Comparison of ENCODE assay signal across 8 cellular contexts in genomic region chr1:156805766-156806511, GRCh38. TPM values are rescaled to one million over a fixed set of nuclear protein-coding genes. Genes with fewer than 3 reads are reported as not detected.
A peak's percentile ranks its signal among the peaks of the same experiment; 100 is the strongest.
DNase-seq lines count a peak whose midpoint lies in the region; ATAC-seq and TF ChIP-seq lines count a peak whose summit lies in the region.
"Had no signal": no experiment of that assay in that cellular context is flagged by ENCODE, and none has a peak within 500 bp of the region (broad histone marks: within the 10 kb centered on the region; RNA-seq: fewer than 3 reads in every experiment).

No MANE protein-coding gene starts in this region.

- H2AFZ ChIP-seq in hepatocyte: no peak overlapping the region

- DNase-seq in AG10803 (ENCODE audit: low read depth) (peak; percentile 96), RPMI7951 (ENCODE audit: low read depth) (peak; percentile 36), hepatocyte (ENCODE audit: low spot score) (peak; percentile 63), pons (ENCODE audit: low spot score) (no peak)
- DNase-seq in stimulated activated CD4-positive, alpha-beta T cell treated with anti-CD3 and anti-CD28 coated beads, Interleukin-2, amount 100 ng/mL, for 48 hours: no peak
- DNase-seq: cerebellar nuclear complex, pancreas had no signal

- peak overlapping the region; percentile 37 for H3K27ac ChIP-seq in hepatocyte
- H3K27ac ChIP-seq: pancreas had no signal

- H3K27me3 ChIP-seq in hepatocyte: no peaks in the 10 kb centered on the region
- H3K27me3 ChIP-seq: pancreas had no signal

- H3K9me3 ChIP-seq in hepatocyte (ENCODE audit: low read depth): no peaks in the 10 kb centered on the region
- H3K9me3 ChIP-seq: pancreas had no signal

- H3K79me2 ChIP-seq in hepatocyte: no peaks in the 10 kb centered on the region

- H3K9me2 ChIP-seq in hepatocyte (replicated peaks; ENCODE audit: insufficient read depth): no peaks in the 10 kb centered on the region

- no peak overlapping the region for H3K4me3 ChIP-seq in AG10803 (ENCODE audit: low read length)
- no peak overlapping the region for H3K4me3 ChIP-seq in hepatocyte
- H3K4me3 ChIP-seq: pancreas had no signal

- no peaks in the 10 kb centered on the region for H4K20me1 ChIP-seq in hepatocyte (ENCODE audit: insufficient read depth, poor library complexity, severe bottlenecking)

- no peak for ATAC-seq in GM18870 (IDR thresholded peaks at IDR 0.05; ENCODE audit: unreplicated experiment)

- WGBS in hepatocyte (ENCODE audit: low lambda C conversion rate, missing lambda C conversion rate): 81% methylated on average over 3 of the region's 3 CpGs

- no peak overlapping the region for H3K4me2 ChIP-seq in hepatocyte

- peaks cover 12% of the 10 kb centered on the region for H3K4me1 ChIP-seq in hepatocyte (ENCODE audit: insufficient read depth)
- H3K4me1 ChIP-seq: pancreas had no signal

- TF ChIP-seq CTCF in AG10803 (conservative IDR thresholded peaks at IDR 0.05; ENCODE audit: low read length): 0 out of 2 replicates have a peak, but pooled peaks have one; percentile 3
- no peak for TF ChIP-seq CTCF in hepatocyte (IDR thresholded peaks at IDR 0.05; ENCODE audit: poor library complexity)

- H3K36me3 ChIP-seq in hepatocyte (replicated peaks; ENCODE audit: insufficient read depth, low read depth): no peaks in the 10 kb centered on the region

RNA-seq across cellular contexts. Expression of gene SH2D2A, which starts 10.7 kb away (rescaled TPM):
- 0.48 TPM in 1 of 2 replicates, not detected in the other for total RNA-seq in RPMI7951 (2014; rRNA removed; shearing (Covaris generic))
- 0.60 and 2.6 TPM in 2 replicates for total RNA-seq in hepatocyte
- polyA plus RNA-seq in hepatocyte: 0.18 TPM in 1 of 2 replicates, not detected in the other

RNA-seq across cellular contexts. Expression of gene PRCC, which starts 38.6 kb away (rescaled TPM):
- 18.1 and 25.0 TPM in 2 replicates for total RNA-seq in RPMI7951 (2014; rRNA removed; shearing (Covaris generic))
- 35.9 and 45.0 TPM in 2 replicates for total RNA-seq in hepatocyte
- 85.2 and 108 TPM in 2 replicates for polyA plus RNA-seq in hepatocyte

RNA-seq across cellular contexts. Expression of gene INSRR, which starts 53.0 kb away (rescaled TPM):
- total RNA-seq in RPMI7951 (2014; rRNA removed; shearing (Covaris generic)): not detected in 2 replicates
- not detected in 2 replicates for total RNA-seq in hepatocyte
- polyA plus RNA-seq in hepatocyte: not detected in 2 replicates

RNA-seq across cellular contexts. Expression of gene HDGF, which starts 54.5 kb away (rescaled TPM):
- total RNA-seq in RPMI7951 (2014; rRNA removed; shearing (Covaris generic)): 230 and 306 TPM in 2 replicates
- total RNA-seq in hepatocyte: 160 and 192 TPM in 2 replicates
- polyA plus RNA-seq in hepatocyte: 153 and 166 TPM in 2 replicates

RNA-seq across cellular contexts. Expression of gene NTRK1, which starts 54.7 kb away (rescaled TPM):
- total RNA-seq in RPMI7951 (2014; rRNA removed; shearing (Covaris generic)): not detected in 2 replicates
- 0.13 TPM in 1 of 2 replicates, not detected in the other for total RNA-seq in hepatocyte
- polyA plus RNA-seq in hepatocyte: not detected in 2 replicates

Comparison
In these comparisons a context has a peak if more than half of its experiments do, and no peak if none do; other contexts are left out.
1. DNase-seq: peak in AG10803 (single experiment), RPMI7951 (single experiment) and hepatocyte (single experiment); none in pons (single experiment) and stimulated activated CD4-positive, alpha-beta T cell treated with anti-CD3 and anti-CD28 coated beads, Interleukin-2, amount 100 ng/mL, for 48 hours (0 of 2).